ENCODE assay signal across 19 cellular contexts in the genomic region with DNA sequence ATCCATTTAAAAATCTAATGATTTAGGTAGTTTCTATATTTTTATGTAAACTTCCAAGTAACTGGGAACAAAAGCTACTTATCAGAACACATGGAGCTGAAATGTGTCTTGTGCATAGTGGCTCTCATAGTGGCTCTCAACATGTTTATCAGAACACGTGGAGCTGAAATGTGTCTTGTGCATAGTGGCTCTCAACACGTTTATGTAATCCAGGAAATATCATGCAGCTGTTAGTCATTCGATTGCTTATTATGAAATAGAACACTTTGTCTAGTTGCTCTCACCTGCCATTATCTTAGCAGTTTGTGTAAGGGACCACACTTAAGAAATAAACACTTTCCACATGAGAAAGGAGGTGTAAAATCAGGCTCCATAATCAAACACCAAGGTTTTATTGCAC.
DNase-seq lines count a peak whose midpoint lies in the region; ATAC-seq and TF ChIP-seq lines count a peak whose summit lies in the region.
"Had no signal": no experiment of that assay in that cellular context is flagged by ENCODE, and none has a peak within 500 bp of the region (broad histone marks: within the 10 kb centered on the region; RNA-seq: fewer than 3 reads in every experiment).

No MANE protein-coding gene starts in this region.

- H3K27me3 ChIP-seq in mammary epithelial cell (ENCODE audit: insufficient read depth, low read length): peaks cover 2% of the 10 kb centered on the region
- H3K27me3 ChIP-seq: adrenal gland, gastrocnemius medialis had no signal

- H3K4me3 ChIP-seq in mammary epithelial cell (replicated peaks in 1 of 3; ENCODE audit: insufficient read depth in 1 of 3, low read depth in 2 of 3, low read length in 3 of 3) (no peak overlapping the region), mucosa of descending colon (no peak overlapping the region)
- H3K4me3 ChIP-seq: adrenal gland, gastrocnemius medialis, thoracic aorta had no signal

- H2AFZ ChIP-seq in mammary epithelial cell (ENCODE audit: low read depth, low read length): no peak overlapping the region

- CTCF ChIA-PET in mammary epithelial cell (lab: Charles Lee; ENCODE audit: low non-redundant PET): no interaction called here

- dilution Hi-C loops in mammary epithelial cell (cut with HindIII; ENCODE audit: low sequenced_read_pairs): no loop called here

- no TSS peak for BruUV-seq in mammary epithelial cell (replicated peaks; lab: Mats Ljungman, UMichigan)

- H3K4me2 ChIP-seq in mammary epithelial cell (ENCODE audit: insufficient read depth, low read depth, low read length): no peak overlapping the region

- H3K9me3 ChIP-seq in mammary epithelial cell (replicated peaks; ENCODE audit: insufficient read depth, low read length): no peaks in the 10 kb centered on the region
- peaks cover 5% of the 10 kb centered on the region for H3K9me3 ChIP-seq in mucosa of descending colon
- H3K9me3 ChIP-seq: adrenal gland, gastrocnemius medialis, thoracic aorta had no signal

- 65% methylated on average over 3 of the region's 3 CpGs for WGBS in mammary epithelial cell (ENCODE audit: low coverage, missing lambda C conversion rate)

- no peak overlapping the region for H3K9ac ChIP-seq in mammary epithelial cell (ENCODE audit: insufficient read depth, low read length)

- DNase-seq in NCI-H510A treated with DMSO at 0.1 percent for 48 hours (lab: John Stamatoyannopoulos, UW): peak; percentile 19
- DNase-seq in NCI-H510A (lab: John Stamatoyannopoulos, UW): no peak
- DNase-seq in NCI-H2107 (lab: John Stamatoyannopoulos, UW): peak; percentile 2
- peak; percentile 57 for DNase-seq in mammary epithelial cell
- DNase-seq in mucosa of descending colon: peak in 1 of 3 donors; percentile 4
- DNase-seq in DMS79 treated with DMSO at 0.1 percent for 48 hours (lab: John Stamatoyannopoulos, UW): no peak
- no peak for DNase-seq in NCI-H2081 (lab: John Stamatoyannopoulos, UW)
- no peak for DNase-seq in cerebellar nuclear complex (lab: John Stamatoyannopoulos, UW)
- DNase-seq: activated CD8-positive, alpha-beta T cell treated with anti-CD3 and anti-CD28 coated beads, Interleukin-2, amount 10 ng/mL, durations not matched to agents 7 days and 5 days; adrenal gland; C1 segment of cervical spinal cord; DND-41; gastrocnemius medialis; stimulated activated CD4-positive, alpha-beta T cell treated with anti-CD3 and anti-CD28 coated beads, Interleukin-4, amount 100 ng/mL, for 1 hour; T-cell; WERI-Rb-1 had no signal

- in situ Hi-C loops in mammary epithelial cell (cut with MboI; ENCODE audit: low sequenced_read_pairs in 2 of 2): no loop called here

- H3K4me1 ChIP-seq in mammary epithelial cell (ENCODE audit: insufficient read depth, low read length) (peaks cover 4% of the 10 kb centered on the region), mucosa of descending colon (ENCODE audit: low read depth) (peaks cover 6% of the 10 kb centered on the region)
- H3K4me1 ChIP-seq: adrenal gland, gastrocnemius medialis had no signal

- H3K27ac ChIP-seq in mammary epithelial cell (ENCODE audit: insufficient read depth, low read depth, low read length): no peak overlapping the region
- H3K27ac ChIP-seq: adrenal gland, gastrocnemius medialis, thoracic aorta, WERI-Rb-1 had no signal

- H3K36me3 ChIP-seq in mammary epithelial cell (ENCODE audit: insufficient read depth, low read length) (no peaks in the 10 kb centered on the region), mucosa of descending colon (ENCODE audit: low read depth) (no peaks in the 10 kb centered on the region)
- H3K36me3 ChIP-seq: adrenal gland, gastrocnemius medialis, thoracic aorta, WERI-Rb-1 had no signal

- no peaks in the 10 kb centered on the region for H4K20me1 ChIP-seq in mammary epithelial cell (ENCODE audit: insufficient read depth, low read length)

- intact Hi-C loops in mammary epithelial cell (cut with micrococcal nuclease): no loop called here
- intact Hi-C loops in mucosa of descending colon (cut with DNase I, micrococcal nuclease): no loop called here

- ATAC-seq in mucosa of descending colon: peak; percentile 87
- ATAC-seq: activated CD8-positive, alpha-beta T cell treated with anti-CD3 and anti-CD28 coated beads, Interleukin-2, amount 10 ng/mL, durations not matched to agents 7 days and 5 days; gastrocnemius medialis; Panc1; sciatic nerve; T-cell had no signal

- no peak for TF ChIP-seq CTCF in mammary epithelial cell (conservative IDR thresholded peaks at IDR 0.05 in 1 of 2, IDR thresholded peaks at IDR 0.05 in 1 of 2; ENCODE audit: extremely low read depth in 1 of 2, insufficient read depth in 1 of 2, low read depth in 1 of 2, low read length in 2 of 2)
- no peak for TF ChIP-seq CTCF in mucosa of descending colon (IDR thresholded peaks at IDR 0.05)

- no peaks in the 10 kb centered on the region for H3K79me2 ChIP-seq in mammary epithelial cell (ENCODE audit: insufficient read depth, low read length)

Comparison
In these comparisons a context has a peak if more than half of its experiments do, and no peak if none do; other contexts are left out.
1. DNase-seq: peak in NCI-H510A treated with DMSO at 0.1 percent for 48 hours (single experiment), NCI-H2107 (single experiment) and mammary epithelial cell (single experiment); none in NCI-H510A (single experiment), DMS79 treated with DMSO at 0.1 percent for 48 hours (single experiment), NCI-H2081 (0 of 2) and cerebellar nuclear complex (0 of 2).